ENCODE assay signal across 26 cellular contexts in the genomic region with DNA sequence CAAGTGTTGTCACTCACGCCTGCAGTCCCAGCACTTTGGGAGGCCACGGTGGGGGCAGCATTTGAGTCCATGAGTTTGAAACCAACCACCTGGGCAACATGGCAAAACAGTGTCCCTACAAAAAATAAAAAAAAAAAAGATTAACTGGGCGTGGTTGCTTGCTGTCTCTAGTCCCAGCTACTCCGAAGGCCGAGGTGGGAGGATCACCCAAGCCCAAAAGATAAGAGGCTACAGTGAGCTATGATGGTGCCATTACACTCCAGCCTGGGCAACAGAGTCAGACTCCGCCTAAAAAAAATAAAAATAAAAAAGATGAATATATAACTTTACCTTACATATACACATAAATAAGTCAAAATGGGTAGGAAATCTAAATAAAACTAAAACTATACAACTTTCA. TPM values are rescaled to one million over a fixed set of nuclear protein-coding genes. Genes with fewer than 3 reads are reported as not detected.
DNase-seq lines count a peak whose midpoint lies in the region; ATAC-seq, FAIRE-seq and TF ChIP-seq lines count a peak whose summit lies in the region.
"Had no signal": no experiment of that assay in that cellular context is flagged by ENCODE, and none has a peak within 500 bp of the region (broad histone marks: within the 10 kb centered on the region; RNA-seq: fewer than 3 reads in every experiment).

No MANE protein-coding gene starts in this region.

- no peaks in the 10 kb centered on the region for H3K36me3 ChIP-seq in left ventricle myocardium inferior
- no peaks in the 10 kb centered on the region for H3K36me3 ChIP-seq in K562 (ENCODE audit: control insufficient read depth, insufficient read depth, low read length)
- H3K36me3 ChIP-seq in trophoblast cell (ENCODE audit: control insufficient read depth in 1 of 2, insufficient read depth in 2 of 2, low read length in 2 of 2), result no peaks in the 10 kb centered on the region
- H3K36me3 ChIP-seq: BE2C; BLaER1 treated with 17β-estradiol and CSF1 and Interleukin-3, amounts not matched to agents 10 nM and 100 nM had no signal

- H2BK120ac ChIP-seq in trophoblast cell (ENCODE audit: insufficient read depth, low read length, poor library complexity), result no peak overlapping the region

- no peak for TF ChIP-seq EP300 in K562 (IDR thresholded peaks at IDR 0.05; ENCODE audit: low read length)

- no peak for ATAC-seq in left cardiac atrium
- ATAC-seq in K562, result peak; percentile 57
- ATAC-seq: A549, GM12878, HCT116 had no signal

- H3K18ac ChIP-seq in trophoblast cell (ENCODE audit: low read length), result no peak overlapping the region

- no TSS peak for BruUV-seq in K562 (replicated peaks; lab: Mats Ljungman, UMichigan)

- no peak for TF ChIP-seq POLR2A in K562 (conservative IDR thresholded peaks at IDR 0.05)

- H2AK5ac ChIP-seq in trophoblast cell (ENCODE audit: low read length), result no peak overlapping the region

- no peak for TF ChIP-seq CTCF in left ventricle myocardium inferior (IDR thresholded peaks at IDR 0.05; ENCODE audit: borderline replicate concordance)
- TF ChIP-seq CTCF in K562 (IDR thresholded peaks at IDR 0.05 in 2 of 3, conservative IDR thresholded peaks at IDR 0.05 in 1 of 3; ENCODE audit: insufficient read depth in 2 of 3, low read depth in 1 of 3, low read length in 3 of 3), result no peak

- no peak overlapping the region for H4K8ac ChIP-seq in trophoblast cell (ENCODE audit: low read depth, low read length)

- H3K79me1 ChIP-seq in trophoblast cell (ENCODE audit: low read length), result peaks cover 17% of the 10 kb centered on the region

- no peak for FAIRE-seq in K562 (lab: Jason Lieb, UNC)
- FAIRE-seq: A549, D721Med, GM12878, GM19239, H1 had no signal

- in situ Hi-C loops in K562 (cut with MboI), result no loop called here

- peak overlapping the region; percentile 80 for H4K91ac ChIP-seq in trophoblast cell (ENCODE audit: low read depth, low read length)

- H3K23ac ChIP-seq in trophoblast cell (ENCODE audit: low read length), result no peak overlapping the region

- H3K4ac ChIP-seq in trophoblast cell (ENCODE audit: low read depth, low read length), result no peak overlapping the region

- 5% methylated on average over 6 of the region's 6 CpGs for WGBS in K562 (ENCODE audit: insufficient coverage, low coverage, missing lambda C conversion rate)
- WGBS in trophoblast cell (ENCODE audit: extremely low coverage, insufficient coverage, insufficient read length), result no CpG with 5 or more reads among the region's 6 CpGs

- H3K27ac ChIP-seq in left ventricle myocardium inferior (replicated peaks) (peak overlapping the region; percentile 93), K562 (ENCODE audit: extremely low read depth, low read depth, low read length) (no peak overlapping the region), trophoblast cell (ENCODE audit: low read depth, low read length) (no peak overlapping the region)
- H3K27ac ChIP-seq: A549; BLaER1 treated with 17β-estradiol and CSF1 and Interleukin-3, amounts not matched to agents 10 nM and 100 nM; GM23248 had no signal

- no peaks in the 10 kb centered on the region for H3K27me3 ChIP-seq in left ventricle myocardium inferior (ENCODE audit: low read depth)
- peaks cover 4 to 5% of the 10 kb centered on the region in 2 experiments; a peak in 4 of 5 replicates for H3K27me3 ChIP-seq in K562 (ENCODE audit: control insufficient read depth in 2 of 2, insufficient read depth in 2 of 2, low read length in 2 of 2)
- H3K27me3 ChIP-seq in trophoblast cell (ENCODE audit: insufficient read depth, low read length), result no peaks in the 10 kb centered on the region
- H3K27me3 ChIP-seq: BE2C; BLaER1 treated with 17β-estradiol and CSF1 and Interleukin-3, amounts not matched to agents 10 nM and 100 nM had no signal

- H3K14ac ChIP-seq in trophoblast cell (ENCODE audit: low read length), result peak overlapping the region; percentile 29

- DNase-seq in left ventricle myocardium inferior, result no peak
- DNase-seq in left cardiac atrium, result no peak
- peak in 1 of 4 experiments; percentile 41 for DNase-seq in K562 (ENCODE audit: extremely low read depth in 1 of 4, low spot score in 3 of 4)
- DNase-seq in trophoblast cell, result no peak
- DNase-seq in stimulated activated CD4-positive, alpha-beta T cell treated with anti-CD3 and anti-CD28 coated beads, Interleukin-2, amount 100 ng/mL, for 48 hours, result no peak
- no peak for DNase-seq in foreskin melanocyte
- DNase-seq: 8988T; ACHN; AML-193; BE2C; CD4-positive, alpha-beta T cell; CD8-positive, alpha-beta memory T cell; DMS 273 treated with DMSO at 0.1 percent for 48 hours; DMS79; EL; GDM1; GM23248; H9 had no signal

- no peaks in the 10 kb centered on the region for H3K79me2 ChIP-seq in K562 (ENCODE audit: control insufficient read depth, insufficient read depth, low read length)
- no peaks in the 10 kb centered on the region for H3K79me2 ChIP-seq in trophoblast cell (ENCODE audit: control insufficient read depth, insufficient read depth, low read length, poor library complexity)

- H2AFZ ChIP-seq in K562 (ENCODE audit: low read depth, low read length) (no peak overlapping the region), trophoblast cell (ENCODE audit: insufficient read depth, low read length, poor library complexity) (no peak overlapping the region)
- H2AFZ ChIP-seq: GM23248 had no signal

- no peaks in the 10 kb centered on the region for H3K9me3 ChIP-seq in left ventricle myocardium inferior (replicated peaks)
- no peaks in the 10 kb centered on the region for H3K9me3 ChIP-seq in K562 (replicated peaks; ENCODE audit: control insufficient read depth, insufficient read depth, low read depth, low read length)
- no peaks in the 10 kb centered on the region for H3K9me3 ChIP-seq in trophoblast cell (ENCODE audit: insufficient read depth, low read depth, low read length)
- H3K9me3 ChIP-seq: A549; BE2C; BLaER1 treated with 17β-estradiol and CSF1 and Interleukin-3, amounts not matched to agents 10 nM and 100 nM had no signal

- intact Hi-C loops in left ventricle myocardium inferior (cut with micrococcal nuclease), result no loop called here
- intact Hi-C loops in left cardiac atrium (cut with DNase I), result no loop called here
- intact Hi-C loops in K562 (cut with micrococcal nuclease), result no loop called here

- TF ChIP-seq RAD21 in K562 (CRISPR knock-in tag; conservative IDR thresholded peaks at IDR 0.05 in 1 of 2, IDR thresholded peaks at IDR 0.05 in 1 of 2), result no peak

- CTCF ChIA-PET in K562 (lab: Yijun Ruan, JAX; ENCODE audit: low intra/inter-chr PET ratio), result no interaction called here

- H2BK12ac ChIP-seq in trophoblast cell (ENCODE audit: low read length), result peak overlapping the region; percentile 87

- H4K12ac ChIP-seq in trophoblast cell (ENCODE audit: low read depth, low read length), result no peak overlapping the region

- no peaks in the 10 kb centered on the region for H4K20me1 ChIP-seq in K562 (replicated peaks; ENCODE audit: control insufficient read depth, insufficient read depth, low read length)
- H4K20me1 ChIP-seq: BLaER1 treated with 17β-estradiol and CSF1 and Interleukin-3, amounts not matched to agents 10 nM and 100 nM had no signal

- POLR2A ChIA-PET in K562 (lab: Yijun Ruan, JAX), result interaction anchor here (0.6 to 1.1 kb wide), 3 partner anchors 11 to 27 kb away, joined by 3 to 4 read pairs (median 3); no protein-coding TSS in a partner anchor

- H3K4me1 ChIP-seq in left ventricle myocardium inferior (peaks cover 60% of the 10 kb centered on the region), K562 (replicated peaks in 1 of 2; ENCODE audit: control insufficient read depth in 2 of 2, insufficient read depth in 2 of 2, low read length in 2 of 2) (no peaks in the 10 kb centered on the region; a peak in 1 of 5 replicates), trophoblast cell (ENCODE audit: control insufficient read depth in 1 of 2, insufficient read depth in 2 of 2, low read length in 2 of 2) (peaks cover 8 to 9% of the 10 kb centered on the region in 2 experiments)
- H3K4me1 ChIP-seq: A549 had no signal

- no peak overlapping the region for H3K4me3 ChIP-seq in left ventricle myocardium inferior
- no peak overlapping the region for H3K4me3 ChIP-seq in K562
- H3K4me3 ChIP-seq in trophoblast cell (ENCODE audit: low read depth, low read length), result no peak overlapping the region
- H3K4me3 ChIP-seq: A549; BLaER1 treated with 17β-estradiol and CSF1 and Interleukin-3, amounts not matched to agents 10 nM and 100 nM; GM12878; GM23248 had no signal

- H3K9ac ChIP-seq in K562 (ENCODE audit: insufficient read depth in 1 of 2, low read depth in 2 of 2, low read length in 2 of 2) (no peak overlapping the region), trophoblast cell (ENCODE audit: low read length) (no peak overlapping the region)
- H3K9ac ChIP-seq: BLaER1 treated with 17β-estradiol and CSF1 and Interleukin-3, amounts not matched to agents 10 nM and 100 nM; GM23248 had no signal

- H3K9me1 ChIP-seq in K562 (ENCODE audit: control insufficient read depth, insufficient read depth, low read length), result no peaks in the 10 kb centered on the region

- no peak overlapping the region for H3K4me2 ChIP-seq in K562 (ENCODE audit: insufficient read depth, low read length)
- no peak overlapping the region for H3K4me2 ChIP-seq in trophoblast cell (ENCODE audit: low read length)
- H3K4me2 ChIP-seq: A549; BLaER1 treated with 17β-estradiol and CSF1 and Interleukin-3, amounts not matched to agents 10 nM and 100 nM had no signal

- H2BK5ac ChIP-seq in trophoblast cell (ENCODE audit: low read depth, low read length, poor library complexity), result peak overlapping the region; percentile 5

RNA-seq across cellular contexts. Expression of gene LMOD2, which starts 2.5 kb away (rescaled TPM):
- total RNA-seq in left ventricle myocardium inferior, result 888 TPM
- total RNA-seq in left cardiac atrium, result 100 to 1,000 TPM; 220 to 376 TPM
- not detected in 2 replicates for total RNA-seq in K562 (2011; cell fraction: chromatin; rRNA removed; ENCODE audit: low replicate concordance)
- not detected in 2 replicates for total RNA-seq in K562 (2011; cell fraction: nucleolus; rRNA removed)
- not detected in 2 replicates for total RNA-seq in K562 (2011; cell fraction: nucleoplasm; rRNA removed)
- total RNA-seq in K562 (2014; rRNA removed), result not detected in 2 replicates
- total RNA-seq in K562 (2014; rRNA removed; fragmentation: Illumina TruSeq; extraction: Trizol), result not detected in 2 replicates
- not detected in 2 replicates for total RNA-seq in K562 (2015; rRNA removed; fragmentation: Illumina TruSeq; extraction: Trizol)
- total RNA-seq in K562 (2021), result 0.13 TPM in 1 of 2 replicates, not detected in the other
- not detected in 2 replicates for polyA plus RNA-seq in K562 (2011; rRNA removed)
- polyA plus RNA-seq in K562 (2011; cell fraction: cytosol; rRNA removed), result not detected in 2 replicates
- polyA plus RNA-seq in K562 (2011; cell fraction: nucleus; rRNA removed), result not detected in 2 replicates
- polyA plus RNA-seq in K562 (2012), result 0.08 TPM in 2 replicates
- polyA plus RNA-seq in K562 (2014; fragmentation: Illumina TruSeq; extraction: Trizol), result not detected in 2 replicates
- under 1 TPM in 1 of 2 experiments, not detected in 1; 0.04 TPM for polyA plus RNA-seq in K562 (2014; fragmentation: Nextera tagmentation; extraction: Ambion mirVana)
- polyA plus RNA-seq in K562 (2014; rRNA removed), result not detected in 2 replicates
- polyA minus RNA-seq in K562 (2011; rRNA and poly(A)+ RNA removed), result not detected in 2 replicates
- not detected in 2 replicates for polyA minus RNA-seq in K562 (2011; cell fraction: cytosol; rRNA and poly(A)+ RNA removed)
- not detected in 2 replicates for polyA minus RNA-seq in K562 (2011; cell fraction: nucleus; rRNA and poly(A)+ RNA removed)
- polyA plus RNA-seq in trophoblast cell (2013), result 0.87 and 1.1 TPM in 2 replicates
- total RNA-seq: CD4-positive, alpha-beta T cell; CD8-positive, alpha-beta memory T cell; GM12878; GM23248; H9 had no signal
- polyA plus RNA-seq: A549; CD8-positive, alpha-beta memory T cell; GM12878; GM23248 had no signal

RNA-seq across cellular contexts. Expression of gene ASB15, which starts 51.5 kb away (rescaled TPM):
- total RNA-seq in left ventricle myocardium inferior, result 76.8 TPM
- total RNA-seq in left cardiac atrium, result 10 to 100 TPM; 18.9 to 34.3 TPM
- total RNA-seq in K562 (2011; cell fraction: chromatin; rRNA removed; ENCODE audit: low replicate concordance), result not detected in 2 replicates
- not detected in 2 replicates for total RNA-seq in K562 (2011; cell fraction: nucleolus; rRNA removed)
- total RNA-seq in K562 (2011; cell fraction: nucleoplasm; rRNA removed), result not detected in 2 replicates
- total RNA-seq in K562 (2014; rRNA removed), result not detected in 2 replicates
- total RNA-seq in K562 (2014; rRNA removed; fragmentation: Illumina TruSeq; extraction: Trizol), result 0.03 TPM in 1 of 2 replicates, not detected in the other
- 0.04 and 0.19 TPM in 2 replicates for total RNA-seq in K562 (2015; rRNA removed; fragmentation: Illumina TruSeq; extraction: Trizol)
- 0.04 TPM in 1 of 2 replicates, not detected in the other for total RNA-seq in K562 (2021)
- not detected in 2 replicates for polyA plus RNA-seq in K562 (2011; rRNA removed)
- not detected in 2 replicates for polyA plus RNA-seq in K562 (2011; cell fraction: cytosol; rRNA removed)
- polyA plus RNA-seq in K562 (2011; cell fraction: nucleus; rRNA removed), result not detected in 2 replicates
- 0.09 and 1.3 TPM in 2 replicates for polyA plus RNA-seq in K562 (2012)
- 0.03 and 0.04 TPM in 2 replicates for polyA plus RNA-seq in K562 (2014; fragmentation: Illumina TruSeq; extraction: Trizol)
- polyA plus RNA-seq in K562 (2014; fragmentation: Nextera tagmentation; extraction: Ambion mirVana), result under 1 TPM; 0.03 to 0.14 TPM
- 0.11 and 0.12 TPM in 2 replicates for polyA plus RNA-seq in K562 (2014; rRNA removed)
- not detected in 2 replicates for polyA minus RNA-seq in K562 (2011; rRNA and poly(A)+ RNA removed)
- polyA minus RNA-seq in K562 (2011; cell fraction: cytosol; rRNA and poly(A)+ RNA removed), result not detected in 2 replicates
- polyA minus RNA-seq in K562 (2011; cell fraction: nucleus; rRNA and poly(A)+ RNA removed), result not detected in 2 replicates
- polyA plus RNA-seq in trophoblast cell (2013), result 0.01 TPM in 1 of 2 replicates, not detected in the other
- total RNA-seq: CD4-positive, alpha-beta T cell; CD8-positive, alpha-beta memory T cell; GM12878; GM23248; H1; H9 had no signal
- polyA plus RNA-seq: A549, CD14-positive monocyte, GM12878, GM23248, H1 had no signal

Comparison
In these comparisons a context has a peak if more than half of its experiments do, and no peak if none do; other contexts are left out.
1. RNA of gene LMOD2, which starts 2.5 kb away (total RNA-seq): 888 TPM in left ventricle myocardium inferior (single experiment) and 220 to 376 TPM in left cardiac atrium; 0.13 TPM in K562; every median in the first group is over 100 times any median in the second.
2. RNA of gene ASB15, which starts 51.5 kb away (total RNA-seq): 76.8 TPM in left ventricle myocardium inferior (single experiment) and 18.9 to 34.3 TPM in left cardiac atrium; 0.03 to 0.19 TPM in K562; every median in the first group is over 10 times any median in the second.